Comparison of ENCODE assay signal across 8 cellular contexts in the genomic region with DNA sequence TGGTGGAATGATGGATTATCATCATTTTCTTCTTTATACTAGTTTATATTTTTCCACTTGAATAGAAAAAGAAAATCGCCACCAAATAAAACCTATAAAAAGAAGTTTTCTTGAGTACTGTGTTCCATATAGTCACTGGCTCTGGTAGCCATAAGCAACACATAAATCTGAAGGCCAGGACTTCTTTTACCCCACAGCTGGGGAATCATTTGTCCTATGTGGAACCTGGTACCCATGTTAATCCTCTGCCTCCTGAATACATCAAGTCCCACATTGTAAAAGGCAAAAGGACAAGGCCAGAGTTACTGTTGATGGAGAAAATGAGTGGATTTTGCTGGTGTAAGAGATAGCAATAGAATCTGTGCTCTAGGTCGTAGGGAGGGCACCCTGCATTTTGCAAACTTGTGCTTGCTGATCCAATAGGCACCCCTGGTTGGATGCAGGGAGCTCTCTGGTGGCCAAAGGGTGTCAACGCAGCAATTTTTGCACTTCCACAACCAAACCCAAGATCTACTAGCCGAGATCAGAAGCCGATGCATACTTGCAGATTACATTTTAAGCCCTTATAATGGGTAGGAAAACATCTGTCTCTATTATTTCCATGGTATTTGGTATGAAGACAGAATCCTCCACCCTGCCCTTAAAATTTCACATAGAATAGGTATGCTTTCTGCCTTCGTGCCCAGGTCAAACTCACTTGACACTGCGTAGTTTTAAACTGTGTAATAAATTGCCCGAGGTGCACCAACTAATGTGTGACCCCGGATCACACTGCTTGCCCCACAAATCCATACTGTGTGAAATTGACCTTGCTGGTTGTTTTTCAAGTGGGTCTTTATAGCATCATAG.
A peak's percentile ranks its signal among the peaks of the same experiment; 100 is the strongest.
DNase-seq lines count a peak whose midpoint lies in the region; ATAC-seq and TF ChIP-seq lines count a peak whose summit lies in the region.

No MANE protein-coding gene starts in this region.

- H3K27ac Mint-ChIP-seq in activated T-helper 1 cell treated with anti-CD3 and anti-CD28 coated beads, Interleukin-12 subunit alpha, Interleukin-12 subunit beta, Interleukin-2, Interleukin-4 antibody, amounts not matched to agents 30 ng/mL and 10 ng/mL and 1 ng/mL, durations not matched to agents 14 hours and 24 hours and 36 hours, result no peak overlapping the region
- H3K27ac Mint-ChIP-seq in progenitor cell of endocrine pancreas, result peak overlapping the region; percentile 70

- no peak overlapping the region for H3K27ac ChIP-seq in A673 (ENCODE audit: low read depth, low read length, poor library complexity, severe bottlenecking)
- no peak overlapping the region for H3K27ac ChIP-seq in effector memory CD4-positive, alpha-beta T cell (ENCODE audit: insufficient read depth, low read length, poor library complexity, severe bottlenecking)

- TF ChIP-seq CTCF in A673 (conservative IDR thresholded peaks at IDR 0.05; ENCODE audit: low read depth, low read length), result peak; percentile 76
- TF ChIP-seq CTCF in GM13977 (IDR thresholded peaks at IDR 0.05; ENCODE audit: extremely low read depth, insufficient read depth, missing control alignments), result peak; percentile 81
- TF ChIP-seq CTCF in progenitor cell of endocrine pancreas (IDR thresholded peaks at IDR 0.05; ENCODE audit: unreplicated experiment), result peak; percentile 84

- DNase-seq in A673 (ENCODE audit: low spot score) (peak; percentile 65), GM13977 (ENCODE audit: low spot score) (peak; percentile 45), NCI-H460 (ENCODE audit: extremely low read depth, low read depth) (peak; percentile 71), germinal center (ENCODE audit: low spot score) (peak; percentile 7), progenitor cell of endocrine pancreas (ENCODE audit: low spot score, unreplicated experiment) (peak; percentile 51)
- DNase-seq in activated T-helper 1 cell treated with anti-CD3 and anti-CD28 coated beads, Interleukin-12 subunit alpha, Interleukin-12 subunit beta, Interleukin-2, Interleukin-4 antibody, amounts not matched to agents 30 ng/mL and 10 ng/mL and 1 ng/mL, durations not matched to agents 14 hours and 24 hours and 36 hours (ENCODE audit: low spot score), result peak; percentile 6
- no peak for DNase-seq in effector memory CD4-positive, alpha-beta T cell

- no peaks in the 10 kb centered on the region for H3K4me1 ChIP-seq in A673 (ENCODE audit: insufficient read depth, low read length, poor library complexity, severe bottlenecking)
- H3K4me1 ChIP-seq in effector memory CD4-positive, alpha-beta T cell (ENCODE audit: control insufficient read depth, insufficient read depth, low read length, poor library complexity, severe bottlenecking), result no peaks in the 10 kb centered on the region

- no peaks in the 10 kb centered on the region for H3K27me3 Mint-ChIP-seq in activated T-helper 1 cell treated with anti-CD3 and anti-CD28 coated beads, Interleukin-12 subunit alpha, Interleukin-12 subunit beta, Interleukin-2, Interleukin-4 antibody, amounts not matched to agents 30 ng/mL and 10 ng/mL and 1 ng/mL, durations not matched to agents 14 hours and 24 hours and 36 hours (ENCODE audit: insufficient read depth)
- no peaks in the 10 kb centered on the region for H3K27me3 Mint-ChIP-seq in progenitor cell of endocrine pancreas

- no peaks in the 10 kb centered on the region for H3K9me3 Mint-ChIP-seq in activated T-helper 1 cell treated with anti-CD3 and anti-CD28 coated beads, Interleukin-12 subunit alpha, Interleukin-12 subunit beta, Interleukin-2, Interleukin-4 antibody, amounts not matched to agents 30 ng/mL and 10 ng/mL and 1 ng/mL, durations not matched to agents 14 hours and 24 hours and 36 hours
- H3K9me3 Mint-ChIP-seq in progenitor cell of endocrine pancreas (ENCODE audit: low read depth), result peaks cover 3% of the 10 kb centered on the region

- peaks cover 23% of the 10 kb centered on the region for H3K4me1 Mint-ChIP-seq in activated T-helper 1 cell treated with anti-CD3 and anti-CD28 coated beads, Interleukin-12 subunit alpha, Interleukin-12 subunit beta, Interleukin-2, Interleukin-4 antibody, amounts not matched to agents 30 ng/mL and 10 ng/mL and 1 ng/mL, durations not matched to agents 14 hours and 24 hours and 36 hours (ENCODE audit: low read depth)
- peaks cover 38% of the 10 kb centered on the region for H3K4me1 Mint-ChIP-seq in progenitor cell of endocrine pancreas (ENCODE audit: low read depth)

- no peak overlapping the region for H3K4me3 ChIP-seq in A673 (ENCODE audit: low read depth, low read length, poor library complexity, severe bottlenecking)
- H3K4me3 ChIP-seq in effector memory CD4-positive, alpha-beta T cell (ENCODE audit: insufficient read depth, low read depth, low read length, poor library complexity, severe bottlenecking), result no peak overlapping the region

- no peaks in the 10 kb centered on the region for H3K9me3 ChIP-seq in A673 (ENCODE audit: low read depth, low read length, poor library complexity, severe bottlenecking)
- H3K9me3 ChIP-seq in effector memory CD4-positive, alpha-beta T cell (ENCODE audit: control insufficient read depth, low read length), result no peaks in the 10 kb centered on the region

- intact Hi-C loops in A673 (cut with micrococcal nuclease; ENCODE audit: unreplicated experiment), result loop anchor here (1.0 to 10.0 kb wide), 3 partner anchors 56 to 766 kb away; no protein-coding TSS in a partner anchor
- intact Hi-C loops in activated T-helper 1 cell treated with anti-CD3 and anti-CD28 coated beads, Interleukin-12 subunit alpha, Interleukin-12 subunit beta, Interleukin-2, Interleukin-4 antibody, amounts not matched to agents 30 ng/mL and 10 ng/mL and 1 ng/mL, durations not matched to agents 14 hours and 24 hours and 36 hours (cut with micrococcal nuclease), result loop anchor here (1.0 to 2.0 kb wide), 5 partner anchors 56 to 349 kb away; no protein-coding TSS in a partner anchor

- in situ Hi-C loops in GM13977 (cut with MboI; ENCODE audit: low pct_unique_long_range_greater_than_20kb, low sequenced_read_pairs, unreplicated experiment), result no loop called here

- POLR2A ChIA-PET in A673 (lab: Charles Lee; ENCODE audit: low non-redundant PET), result no interaction called here

- BruUV-seq in A673 (replicated peaks; lab: Mats Ljungman, UMichigan), result no TSS peak

- no peaks in the 10 kb centered on the region for H3K36me3 Mint-ChIP-seq in activated T-helper 1 cell treated with anti-CD3 and anti-CD28 coated beads, Interleukin-12 subunit alpha, Interleukin-12 subunit beta, Interleukin-2, Interleukin-4 antibody, amounts not matched to agents 30 ng/mL and 10 ng/mL and 1 ng/mL, durations not matched to agents 14 hours and 24 hours and 36 hours (ENCODE audit: low read depth)
- peaks cover 5% of the 10 kb centered on the region for H3K36me3 Mint-ChIP-seq in progenitor cell of endocrine pancreas (ENCODE audit: insufficient read depth)

- H3K4me3 Mint-ChIP-seq in activated T-helper 1 cell treated with anti-CD3 and anti-CD28 coated beads, Interleukin-12 subunit alpha, Interleukin-12 subunit beta, Interleukin-2, Interleukin-4 antibody, amounts not matched to agents 30 ng/mL and 10 ng/mL and 1 ng/mL, durations not matched to agents 14 hours and 24 hours and 36 hours, result no peak overlapping the region
- H3K4me3 Mint-ChIP-seq in progenitor cell of endocrine pancreas (ENCODE audit: low read depth), result no peak overlapping the region

- CTCF ChIA-PET in A673 (lab: Charles Lee), result interaction anchor here (1.0 to 1.1 kb wide), 2 partner anchors 11 to 349 kb away, joined by 3 to 7 read pairs; no protein-coding TSS in a partner anchor

- H3K36me3 ChIP-seq in A673 (ENCODE audit: insufficient read depth, low read length, poor library complexity, severe bottlenecking), result no peaks in the 10 kb centered on the region
- no peaks in the 10 kb centered on the region for H3K36me3 ChIP-seq in effector memory CD4-positive, alpha-beta T cell (ENCODE audit: control insufficient read depth, insufficient read depth, low read length)

- peak; percentile 51 for ATAC-seq in HG03139 (IDR thresholded peaks at IDR 0.05; ENCODE audit: unreplicated experiment)

- H3K27me3 ChIP-seq in A673 (replicated peaks; ENCODE audit: insufficient read depth, low read depth, low read length, poor library complexity), result no peaks in the 10 kb centered on the region
- no peaks in the 10 kb centered on the region for H3K27me3 ChIP-seq in effector memory CD4-positive, alpha-beta T cell (replicated peaks; ENCODE audit: control insufficient read depth, insufficient read depth, low read length, poor library complexity, severe bottlenecking)

Comparison
In these comparisons a context has a peak if more than half of its experiments do, and no peak if none do; other contexts are left out.
1. DNase-seq: peak in A673 (single experiment), GM13977 (single experiment), NCI-H460 (single experiment), activated T-helper 1 cell treated with anti-CD3 and anti-CD28 coated beads, Interleukin-12 subunit alpha, Interleukin-12 subunit beta, Interleukin-2, Interleukin-4 antibody, amounts not matched to agents 30 ng/mL and 10 ng/mL and 1 ng/mL, durations not matched to agents 14 hours and 24 hours and 36 hours (single experiment), germinal center (single experiment) and progenitor cell of endocrine pancreas (single experiment); none in effector memory CD4-positive, alpha-beta T cell (0 of 3).
2. Peak in every context shown above with its lines, with median percentiles within 50 percentile points of each other: CTCF ChIP-seq.